23 cellular contexts compared by ENCODE assay signal in genomic region chr18:49841236-49842217, GRCh38.
"Had no signal": no experiment of that assay in that cellular context is flagged by ENCODE, and none has a peak within 500 bp of the region (broad histone marks: within the 10 kb centered on the region; RNA-seq: fewer than 3 reads in every experiment).

No MANE protein-coding gene starts in this region.

- H3K9me3 ChIP-seq: esophagus squamous epithelium, heart right ventricle, mucosa of descending colon, tibial artery, uterus had no signal

- H3K27me3 ChIP-seq: esophagus squamous epithelium, uterus had no signal

- H3K4me3 Mint-ChIP-seq: activated naive CD8-positive, alpha-beta T cell; activated T-helper 1 cell treated with anti-CD3 and anti-CD28 coated beads, Interleukin-12 subunit alpha, Interleukin-12 subunit beta, Interleukin-2, Interleukin-4 antibody, amounts not matched to agents 30 ng/mL and 10 ng/mL and 1 ng/mL, durations not matched to agents 14 hours and 24 hours and 36 hours; dendritic cell treated with granulocyte-macrophage colony-stimulating factor and Interleukin-4, amounts not matched to agents 40 ng/mL and 50 ng/mL, for 4 days; immature natural killer cell; naive thymus-derived CD4-positive, alpha-beta T cell had no signal

- H3K36me3 Mint-ChIP-seq: activated naive CD8-positive, alpha-beta T cell had no signal

- H3K4me3 ChIP-seq: esophagus squamous epithelium, heart right ventricle, mucosa of descending colon, tibial artery, uterus had no signal

- H3K27ac Mint-ChIP-seq: activated naive CD8-positive, alpha-beta T cell; activated T-helper 1 cell treated with anti-CD3 and anti-CD28 coated beads, Interleukin-12 subunit alpha, Interleukin-12 subunit beta, Interleukin-2, Interleukin-4 antibody, amounts not matched to agents 30 ng/mL and 10 ng/mL and 1 ng/mL, durations not matched to agents 14 hours and 24 hours and 36 hours; dendritic cell treated with granulocyte-macrophage colony-stimulating factor and Interleukin-4, amounts not matched to agents 40 ng/mL and 50 ng/mL, for 4 days had no signal

- H3K27ac ChIP-seq: esophagus squamous epithelium, heart right ventricle, tibial artery, uterus, VCaP had no signal

- H3K36me3 ChIP-seq: heart right ventricle, uterus had no signal

- ATAC-seq: heart right ventricle; left ventricle myocardium superior; mucosa of descending colon; naive thymus-derived CD4-positive, alpha-beta T cell; stimulated activated naive CD8-positive, alpha-beta T cell treated with anti-CD3 and anti-CD28 coated beads, Interleukin-15, Interleukin-2, amounts not matched to agents 100 U/mL and 50 U/mL, for 24 hours had no signal

- DNase-seq: activated CD4-positive, alpha-beta T cell treated with anti-CD3 and anti-CD28 coated beads for 1 hour; activated CD4-positive, alpha-beta T cell treated with anti-CD3 and anti-CD28 coated beads, Interleukin-2, amount 50 U/mL, for 48 hours; cerebellar nuclear complex; effector memory CD4-positive, alpha-beta T cell; esophagus squamous epithelium; heart right ventricle; immature natural killer cell; kidney glomerular epithelial cell; left ventricle myocardium superior; mucosa of descending colon; naive thymus-derived CD4-positive, alpha-beta T cell; occipital lobe; retina; stimulated activated CD4-positive, alpha-beta T cell treated with anti-CD3 and anti-CD28 coated beads, Interleukin-2, amount 100 ng/mL, for 24 hours; stimulated activated naive CD8-positive, alpha-beta T cell treated with anti-CD3 and anti-CD28 coated beads, Interleukin-15, Interleukin-2, amounts not matched to agents 100 U/mL and 50 U/mL, for 24 hours; substantia nigra; tibial artery; uterus had no signal

- FAIRE-seq: bronchial epithelial cell had no signal

- H3K9me3 Mint-ChIP-seq: activated T-helper 1 cell treated with anti-CD3 and anti-CD28 coated beads, Interleukin-12 subunit alpha, Interleukin-12 subunit beta, Interleukin-2, Interleukin-4 antibody, amounts not matched to agents 30 ng/mL and 10 ng/mL and 1 ng/mL, durations not matched to agents 14 hours and 24 hours and 36 hours; dendritic cell treated with granulocyte-macrophage colony-stimulating factor and Interleukin-4, amounts not matched to agents 40 ng/mL and 50 ng/mL, for 4 days; immature natural killer cell had no signal

- H3K4me1 ChIP-seq: esophagus squamous epithelium, tibial artery, uterus had no signal

- H3K27me3 Mint-ChIP-seq: dendritic cell treated with granulocyte-macrophage colony-stimulating factor and Interleukin-4, amounts not matched to agents 40 ng/mL and 50 ng/mL, for 4 days had no signal
